Comparison of ENCODE assay signal across 1 cellular context in the genomic region with DNA sequence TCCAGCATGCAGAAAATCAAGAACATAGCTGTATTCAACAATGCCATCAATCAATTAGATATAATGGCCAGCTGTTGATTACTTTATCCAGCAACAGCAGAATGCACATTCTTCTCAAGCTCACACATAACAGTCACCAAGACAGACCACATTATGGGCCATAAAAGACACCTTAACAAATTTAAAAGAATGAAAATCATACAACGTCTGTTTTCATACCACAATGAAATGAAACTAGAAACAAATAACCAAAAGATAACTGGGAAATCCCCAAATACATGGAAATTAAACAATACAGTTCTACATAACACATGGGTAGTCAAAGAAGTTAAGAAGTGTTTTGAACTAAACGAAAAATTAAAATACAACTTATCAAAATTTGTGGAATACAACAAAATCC.
TF ChIP-seq lines count a peak whose summit lies in the region.

No MANE protein-coding gene starts in this region.

TF ChIP-seq in GM12878, 131 proteins besides CTCF, POLR2A, EP300 and RAD21:
- TF ChIP-seq TARDBP (IDR thresholded peaks at IDR 0.05; ENCODE audit: borderline replicate concordance) (no peak), MTA2 (IDR thresholded peaks at IDR 0.05; ENCODE audit: low read depth) (no peak), MXI1 (IDR thresholded peaks at IDR 0.05; ENCODE audit: low read depth, low read length) (no peak), RAD51 (IDR thresholded peaks at IDR 0.05) (no peak), TBL1XR1 (IDR thresholded peaks at IDR 0.05; ENCODE audit: low read depth, low read length) (no peak), BMI1 (IDR thresholded peaks at IDR 0.05; ENCODE audit: borderline replicate concordance) (no peak), SMC3 (IDR thresholded peaks at IDR 0.05; ENCODE audit: borderline replicate concordance, low read length) (no peak), CREB1 (IDR thresholded peaks at IDR 0.05; ENCODE audit: low read depth) (no peak), TAF1 (IDR thresholded peaks at IDR 0.05; ENCODE audit: borderline replicate concordance, low read depth, low read length) (no peak)
- TF ChIP-seq, protein P1, sequence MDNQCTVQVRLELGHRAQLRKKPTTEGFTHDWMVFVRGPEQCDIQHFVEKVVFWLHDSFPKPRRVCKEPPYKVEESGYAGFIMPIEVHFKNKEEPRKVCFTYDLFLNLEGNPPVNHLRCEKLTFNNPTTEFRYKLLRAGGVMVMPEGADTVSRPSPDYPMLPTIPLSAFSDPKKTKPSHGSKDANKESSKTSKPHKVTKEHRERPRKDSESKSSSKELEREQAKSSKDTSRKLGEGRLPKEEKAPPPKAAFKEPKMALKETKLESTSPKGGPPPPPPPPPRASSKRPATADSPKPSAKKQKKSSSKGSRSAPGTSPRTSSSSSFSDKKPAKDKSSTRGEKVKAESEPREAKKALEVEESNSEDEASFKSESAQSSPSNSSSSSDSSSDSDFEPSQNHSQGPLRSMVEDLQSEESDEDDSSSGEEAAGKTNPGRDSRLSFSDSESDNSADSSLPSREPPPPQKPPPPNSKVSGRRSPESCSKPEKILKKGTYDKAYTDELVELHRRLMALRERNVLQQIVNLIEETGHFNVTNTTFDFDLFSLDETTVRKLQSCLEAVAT (IDR thresholded peaks at IDR 0.05), result no peak
- TF ChIP-seq, protein P2, sequence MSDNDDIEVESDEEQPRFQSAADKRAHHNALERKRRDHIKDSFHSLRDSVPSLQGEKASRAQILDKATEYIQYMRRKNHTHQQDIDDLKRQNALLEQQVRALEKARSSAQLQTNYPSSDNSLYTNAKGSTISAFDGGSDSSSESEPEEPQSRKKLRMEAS (IDR thresholded peaks at IDR 0.05; ENCODE audit: low read depth, low read length), result no peak
